Comparison of ENCODE assay signal across 10 cellular contexts in genomic region chr12:89347325-89347829, GRCh38. TPM values are rescaled to one million over a fixed set of nuclear protein-coding genes. Genes with fewer than 3 reads are reported as not detected.
DNase-seq lines count a peak whose midpoint lies in the region; ATAC-seq, FAIRE-seq and TF ChIP-seq lines count a peak whose summit lies in the region.
"Had no signal": no experiment of that assay in that cellular context is flagged by ENCODE, and none has a peak within 500 bp of the region (broad histone marks: within the 10 kb centered on the region; RNA-seq: fewer than 3 reads in every experiment).

No MANE protein-coding gene starts in this region.

- no peak overlapping the region for H3K9ac ChIP-seq in H1 (replicated peaks in 1 of 4; ENCODE audit: extremely low read depth in 1 of 4, low read depth in 3 of 4, low read length in 3 of 4)

- no peaks in the 10 kb centered on the region for H3K9me3 Mint-ChIP-seq in naive thymus-derived CD8-positive, alpha-beta T cell

- TF ChIP-seq CTCF in HFF-Myc (IDR thresholded peaks at IDR 0.05; ENCODE audit: low read depth, low read length, missing control alignments) (no peak), H1 (IDR thresholded peaks at IDR 0.05; ENCODE audit: control extremely low read depth in 1 of 3, insufficient read depth in 1 of 3, low read depth in 1 of 3, low read length in 3 of 3) (no peak), psoas muscle (IDR thresholded peaks at IDR 0.05) (no peak)

- H3K56ac ChIP-seq in H1 (replicated peaks; ENCODE audit: insufficient read length, low read depth, low read length), result no peak overlapping the region

- peaks cover 0 to 41% of the 10 kb centered on the region in 2 experiments; a peak in 3 of 4 replicates for H3K79me2 ChIP-seq in H1 (ENCODE audit: control insufficient read depth in 1 of 2, insufficient read depth in 2 of 2, low read length in 2 of 2)

- H3K36me3 Mint-ChIP-seq in naive thymus-derived CD8-positive, alpha-beta T cell, result no peaks in the 10 kb centered on the region

- no peak for FAIRE-seq in H1 (lab: Jason Lieb, UNC)
- FAIRE-seq: islet of Langerhans had no signal

- ATAC-seq in psoas muscle (no peak), esophagus mucosa (no peak), GM21723 (IDR thresholded peaks at IDR 0.05; ENCODE audit: unreplicated experiment) (no peak)
- ATAC-seq in naive thymus-derived CD8-positive, alpha-beta T cell, result no peak

- TF ChIP-seq POLR2A in H1 (IDR thresholded peaks at IDR 0.05; ENCODE audit: control extremely low read depth in 1 of 2, low read depth in 2 of 2, low read length in 2 of 2), result peak in 1 of 2 experiments; percentile 62; a peak in 1 of 3 replicates

- peak overlapping the region; percentile 82; the same call in 1 of the 2 replicates for H3K4me3 ChIP-seq in HFF-Myc (replicated peaks; ENCODE audit: low read depth, low read length)
- peak overlapping the region in 1 of 4 experiments; percentile 44; a peak in 1 of 8 replicates for H3K4me3 ChIP-seq in H1 (ENCODE audit: extremely low read depth in 1 of 4, insufficient read depth in 2 of 4, low read depth in 3 of 4, low read length in 4 of 4)
- H3K4me3 ChIP-seq in psoas muscle, result peak overlapping the region; percentile 77

- H3K27me3 Mint-ChIP-seq in naive thymus-derived CD8-positive, alpha-beta T cell, result peaks cover 0 to 25% (median 6%) of the 10 kb centered on the region in 5 donors

- H3K36me3 ChIP-seq in H1 (ENCODE audit: control insufficient read depth in 2 of 4, insufficient read depth in 4 of 4, low read length in 3 of 4) (peaks cover 0 to 14% (median 3%) of the 10 kb centered on the region in 4 experiments; a peak in 3 of 8 replicates), psoas muscle (ENCODE audit: insufficient read depth in 1 of 2, low read depth in 1 of 2) (peaks cover 0 to 14% of the 10 kb centered on the region in 2 donors)

- H2BK5ac ChIP-seq in H1 (ENCODE audit: low read depth, low read length), result no peak overlapping the region

- no peak overlapping the region for H2BK120ac ChIP-seq in H1 (replicated peaks; ENCODE audit: low read depth, low read length)

- no peak overlapping the region for H3K4ac ChIP-seq in H1 (replicated peaks; ENCODE audit: insufficient read length, low read depth, low read length)

- POLR2A ChIA-PET in H1 (lab: Charles Lee; ENCODE audit: partially characterized antibody), result interaction anchor here (0.7 to 3.2 kb wide), 9 partner anchors 10 to 177 kb away, joined by 3 to 13 read pairs (median 3); partner anchors contain the start of gene GALNT4
- POLR2A ChIA-PET in naive thymus-derived CD8-positive, alpha-beta T cell (lab: Charles Lee), result interaction anchor here (1.2 kb wide), 1 partner anchor 222 kb away, joined by 3 read pairs; no protein-coding TSS in a partner anchor

- H2AK5ac ChIP-seq in H1 (ENCODE audit: low read depth, low read length), result no peak overlapping the region

- H4K91ac ChIP-seq in H1 (replicated peaks; ENCODE audit: insufficient read length, low read length), result no peak overlapping the region

- H3K4me1 Mint-ChIP-seq in naive thymus-derived CD8-positive, alpha-beta T cell, result peaks cover 27 to 65% (median 43%) of the 10 kb centered on the region in 4 donors

- H2AFZ ChIP-seq in H1 (ENCODE audit: low read length), result no peak overlapping the region

- no peak overlapping the region for H2BK12ac ChIP-seq in H1 (ENCODE audit: low read depth, low read length)

- no peak overlapping the region for H2BK20ac ChIP-seq in H1 (ENCODE audit: low read length)

- no peak overlapping the region for H4K5ac ChIP-seq in H1 (ENCODE audit: insufficient read length, low read depth, low read length)

- no peak overlapping the region for H3K18ac ChIP-seq in H1 (ENCODE audit: extremely low read depth, low read length)

- CTCF ChIA-PET in H1 (lab: Charles Lee; ENCODE audit: partially characterized antibody), result interaction anchor here (0.6 to 3.7 kb wide), 10 partner anchors 13 to 1205 kb away, joined by 3 to 19 read pairs (median 4); partner anchors contain the start of gene GALNT4

- no peak overlapping the region for H2BK15ac ChIP-seq in H1 (ENCODE audit: low read length)

- no peak overlapping the region for H3K14ac ChIP-seq in H1 (ENCODE audit: insufficient read length)

- H3K9me3 ChIP-seq in H1 (ENCODE audit: insufficient read depth in 2 of 2, low read depth in 1 of 2, low read length in 1 of 2) (no peaks in the 10 kb centered on the region), psoas muscle (no peaks in the 10 kb centered on the region)

- H3K79me1 ChIP-seq in H1 (ENCODE audit: low read depth, low read length), result no peaks in the 10 kb centered on the region; the same call in 1 of the 2 replicates

- no peak for TF ChIP-seq EP300 in H1 (IDR thresholded peaks at IDR 0.05; ENCODE audit: borderline replicate concordance in 1 of 2, low read depth in 2 of 2, low read length in 2 of 2)

- no peak overlapping the region for H3K27ac Mint-ChIP-seq in naive thymus-derived CD8-positive, alpha-beta T cell

- peaks cover 0 to 25% (median 10%) of the 10 kb centered on the region in 4 experiments; a peak in 6 of 7 replicates for H3K27me3 ChIP-seq in H1 (replicated peaks in 1 of 4; ENCODE audit: control insufficient read depth in 3 of 4, extremely low read depth in 1 of 4, insufficient read depth in 3 of 4, low read length in 3 of 4)
- H3K27me3 ChIP-seq in psoas muscle (ENCODE audit: insufficient read depth in 3 of 3, low read length in 2 of 3), result peaks cover 0 to 56% (median 20%) of the 10 kb centered on the region in 3 donors

- H4K20me1 ChIP-seq in H1 (replicated peaks in 1 of 2; ENCODE audit: control insufficient read depth in 1 of 2, insufficient read depth in 2 of 2, low read length in 2 of 2), result peaks cover 9 to 15% of the 10 kb centered on the region in 2 experiments

- DNase-seq in HFF-Myc (ENCODE audit: extremely low read depth, low read depth), result no peak
- peak; percentile 63 for DNase-seq in OCI-M1 (lab: John Stamatoyannopoulos, UW)
- DNase-seq in H1 (ENCODE audit: low read depth in 1 of 2, low spot score in 2 of 2), result no peak
- DNase-seq in psoas muscle, result no peak
- no peak for DNase-seq in naive thymus-derived CD8-positive, alpha-beta T cell
- DNase-seq in kidney tubule cell (ENCODE audit: low spot score), result no peak
- DNase-seq: aorta had no signal

- H3K4me3 Mint-ChIP-seq in naive thymus-derived CD8-positive, alpha-beta T cell, result peak overlapping the region in 1 of 10 donors; percentile 5

- intact Hi-C loops in psoas muscle (cut with DNase I), result loop anchor here in 1 of 2 donors (2.0 to 10.0 kb wide), 2 partner anchors 135 to 183 kb away; no protein-coding TSS in a partner anchor

- H3K23me2 ChIP-seq in H1 (ENCODE audit: low read depth, low read length), result peaks cover 14% of the 10 kb centered on the region

- H3K4me2 ChIP-seq in H1 (ENCODE audit: insufficient read depth in 1 of 2, low read depth in 2 of 2, low read length in 2 of 2), result peak overlapping the region; percentile 51 to 59; a peak in 3 of 4 replicates

- no peak for TF ChIP-seq RAD21 in H1 (IDR thresholded peaks at IDR 0.05 in 1 of 2, conservative IDR thresholded peaks at IDR 0.05 in 1 of 2; ENCODE audit: low read depth in 2 of 2, low read length in 2 of 2)

- H3K27ac ChIP-seq in H1 (ENCODE audit: low read depth, low read length), result no peak overlapping the region
- peak overlapping the region; percentile 42 for H3K27ac ChIP-seq in psoas muscle

- H3K4me1 ChIP-seq in H1 (replicated peaks in 1 of 4; ENCODE audit: control insufficient read depth in 3 of 4, insufficient read depth in 4 of 4, low read length in 3 of 4) (peaks cover 8 to 29% (median 22%) of the 10 kb centered on the region in 4 experiments), psoas muscle (peaks cover 6% of the 10 kb centered on the region)

- H4K8ac ChIP-seq in H1 (ENCODE audit: extremely low read depth, insufficient read depth, low read length), result no peak overlapping the region

- no peak overlapping the region for H3K23ac ChIP-seq in H1 (ENCODE audit: insufficient read length)

- 64% methylated on average over 3 of the region's 3 CpGs; no CpG with 5 or more reads in 1 of the 2 experiments for WGBS in H1 (ENCODE audit: extremely low coverage in 1 of 2, insufficient coverage in 1 of 2, insufficient read length in 1 of 2, insufficient replicate concordance in 2 of 2, low coverage in 1 of 2, low lambda C conversion rate in 2 of 2, missing lambda C conversion rate in 1 of 2), 2 experiments
- WGBS in psoas muscle, 3 donors, result 77 to 87% (median 78%) methylated on average over 3 of the region's 3 CpGs

TF ChIP-seq in H1, 55 proteins besides CTCF, POLR2A, EP300 and RAD21:
- TF ChIP-seq FOSL1 (IDR thresholded peaks at IDR 0.05; ENCODE audit: insufficient read depth, low read depth, low read length), result no peak
- no peak for TF ChIP-seq USF2 (IDR thresholded peaks at IDR 0.05; ENCODE audit: low read length)
- no peak for TF ChIP-seq PHF8 (conservative IDR thresholded peaks at IDR 0.05; ENCODE audit: low read depth, low read length)
- TF ChIP-seq TAF7 (optimal IDR thresholded peaks at IDR 0.05; ENCODE audit: borderline replicate concordance, low read depth, low read length), result no peak
- peak; percentile 80 for TF ChIP-seq POLR2AphosphoS5 (IDR thresholded peaks at IDR 0.05; ENCODE audit: low read depth, low read length)

RNA-seq across cellular contexts. Expression of gene DUSP6, which starts 4.9 kb away (rescaled TPM):
- 152 and 179 TPM in 2 replicates for total RNA-seq in H1 (2021; fragmentation: NEBNext Ultra II Directional; extraction: Animal tissue kit (Norgen Biotek cat#: 25700))
- 99.3 and 101 TPM in 2 replicates for polyA plus RNA-seq in H1 (2011; rRNA removed)
- 57.6 TPM for polyA plus RNA-seq in H1 (2011; cell fraction: cytosol; rRNA removed)
- polyA plus RNA-seq in H1 (2011; cell fraction: nucleus; rRNA removed), result 123 TPM
- 77.6 to 104 TPM (median 87.6 TPM) in 4 replicates for polyA plus RNA-seq in H1 (2012, experiment 1 of 2)
- polyA plus RNA-seq in H1 (2012, experiment 2 of 2), result 27.9 TPM
- polyA plus RNA-seq in H1 (2013, experiment 1 of 2), result 87.7 TPM
- polyA plus RNA-seq in H1 (2013, experiment 2 of 2), result 97.5 TPM
- polyA minus RNA-seq in H1 (2011; rRNA and poly(A)+ RNA removed), result 148 and 173 TPM in 2 replicates
- 65.2 TPM for polyA minus RNA-seq in H1 (2011; cell fraction: cytosol; rRNA and poly(A)+ RNA removed)
- polyA minus RNA-seq in H1 (2011; cell fraction: nucleus; rRNA and poly(A)+ RNA removed), result 159 TPM
- total RNA-seq in psoas muscle, result 10 to 100 TPM; 10.5 to 27.0 (median 13.3) TPM
- polyA plus RNA-seq in psoas muscle, result 10 to 100 TPM in 1 of 3 donors, 1 to 10 TPM in 2; 5.0 to 15.5 (median 7.1) TPM
- total RNA-seq in naive thymus-derived CD8-positive, alpha-beta T cell, result 1 to 10 TPM in 1 of 2 experiments, under 1 TPM in 1; 0.57 to 1.4 TPM
- polyA plus RNA-seq in naive thymus-derived CD8-positive, alpha-beta T cell, result 1 to 10 TPM in 2 of 3 donors, under 1 TPM in 1; 0.67 to 2.1 (median 1.1) TPM
- total RNA-seq in esophagus mucosa, result 15.0 TPM
